ENCODE assay signal across 1 cellular context in the genomic region with DNA sequence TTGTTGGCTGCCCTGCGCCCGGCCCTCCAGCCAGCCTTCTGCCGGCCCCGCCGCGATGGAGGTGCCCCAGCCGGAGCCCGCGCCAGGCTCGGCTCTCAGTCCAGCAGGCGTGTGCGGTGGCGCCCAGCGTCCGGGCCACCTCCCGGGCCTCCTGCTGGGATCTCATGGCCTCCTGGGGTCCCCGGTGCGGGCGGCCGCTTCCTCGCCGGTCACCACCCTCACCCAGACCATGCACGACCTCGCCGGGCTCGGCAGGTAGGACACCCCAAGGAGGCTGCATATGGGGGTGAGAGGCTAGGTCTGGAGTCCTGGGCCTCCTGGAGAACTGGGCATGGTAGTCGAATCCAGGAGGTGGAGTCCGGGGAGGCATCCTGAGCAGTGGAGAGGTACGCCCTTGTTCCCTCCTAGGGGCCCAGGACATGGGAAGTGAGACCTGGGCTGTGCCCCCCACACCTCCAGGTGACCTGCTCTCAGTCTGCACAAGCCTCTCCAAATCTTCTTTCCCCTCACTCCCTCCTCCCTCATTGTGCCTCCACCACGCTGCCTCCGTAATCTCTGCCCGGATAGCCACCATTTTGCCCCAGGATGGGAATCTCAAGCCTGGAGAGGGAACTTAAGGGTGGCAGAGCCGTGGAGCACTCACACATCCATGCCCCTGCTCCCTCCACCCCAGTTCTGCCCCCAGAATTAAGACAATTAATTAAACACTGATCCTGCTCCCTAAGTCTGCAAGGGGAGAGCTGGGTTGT.
TF ChIP-seq lines count a peak whose summit lies in the region.

No MANE protein-coding gene starts in this region.

TF ChIP-seq in SK-N-SH, 30 proteins besides CTCF, POLR2A, EP300 and RAD21:
- 0 out of 2 replicates have a peak, but pooled peaks have one; percentile 23 for TF ChIP-seq MXI1 (IDR thresholded peaks at IDR 0.05; ENCODE audit: low read depth, low read length)
- TF ChIP-seq, protein P1, sequence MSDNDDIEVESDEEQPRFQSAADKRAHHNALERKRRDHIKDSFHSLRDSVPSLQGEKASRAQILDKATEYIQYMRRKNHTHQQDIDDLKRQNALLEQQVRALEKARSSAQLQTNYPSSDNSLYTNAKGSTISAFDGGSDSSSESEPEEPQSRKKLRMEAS (IDR thresholded peaks at IDR 0.05; ENCODE audit: low read depth), result no peak
